In genomic region chr9:108108290-108108689, GRCh38 we compare ENCODE assay signal across 1 cellular context.
TF ChIP-seq lines count a peak whose summit lies in the region.

No MANE protein-coding gene starts in this region.

TF ChIP-seq in GM23338, 12 proteins besides CTCF, POLR2A, EP300 and RAD21 (continued from another document):
- TF ChIP-seq ZNF462 (CRISPR knock-in tag; IDR thresholded peaks at IDR 0.05) (no peak), ETS1 (IDR thresholded peaks at IDR 0.05) (no peak), CREB1 (CRISPR knock-in tag; IDR thresholded peaks at IDR 0.05; ENCODE audit: low read depth) (no peak)
